ENCODE assay signal across 38 cellular contexts in genomic region chr13:26034018-26034417, GRCh38. TPM values are rescaled to one million over a fixed set of nuclear protein-coding genes. Genes with fewer than 3 reads are reported as not detected.
"Had no signal": no experiment of that assay in that cellular context is flagged by ENCODE, and none has a peak within 500 bp of the region (broad histone marks: within the 10 kb centered on the region; RNA-seq: fewer than 3 reads in every experiment).

No MANE protein-coding gene starts in this region.

- H3K27me3 ChIP-seq: ascending aorta, body of pancreas, brain microvascular endothelial cell, breast epithelium, cardiac muscle cell had no signal

- H3K9me3 ChIP-seq: adrenal gland, ascending aorta, body of pancreas, breast epithelium had no signal

- H3K4me1 Mint-ChIP-seq: activated naive CD4-positive, alpha-beta T cell treated with anti-CD3 and anti-CD28 coated beads, Interleukin-2, amount 10 ng/mL, durations not matched to agents 7 days and 5 days; activated naive CD4-positive, alpha-beta T cell treated with anti-CD3 and anti-CD28 coated beads, Interleukin-2, amount 50 U/mL, for 24 hours; activated naive CD8-positive, alpha-beta T cell treated with anti-CD3 and anti-CD28 coated beads for 36 hours; activated naive CD8-positive, alpha-beta T cell treated with anti-CD3 and anti-CD28 coated beads, Interleukin-2, amount 10 ng/mL, durations not matched to agents 7 days and 5 days; activated naive CD8-positive, alpha-beta T cell treated with anti-CD3 and anti-CD28 coated beads, Interleukin-2, amount 50 U/mL, for 24 hours; activated T-helper 17 cell treated with anti-CD3 and anti-CD28 coated beads, Interleukin-2, amount 50 U/mL, for 72 hours; central memory CD8-positive, alpha-beta T cell had no signal

- H3K4me3 Mint-ChIP-seq: activated naive CD4-positive, alpha-beta T cell treated with anti-CD3 and anti-CD28 coated beads for 36 hours; activated naive CD4-positive, alpha-beta T cell treated with anti-CD3 and anti-CD28 coated beads, Interleukin-2, amount 10 ng/mL, durations not matched to agents 7 days and 5 days; activated naive CD4-positive, alpha-beta T cell treated with anti-CD3 and anti-CD28 coated beads, Interleukin-2, amount 50 U/mL, for 24 hours; activated naive CD8-positive, alpha-beta T cell; activated naive CD8-positive, alpha-beta T cell treated with anti-CD3 and anti-CD28 coated beads for 36 hours; activated naive CD8-positive, alpha-beta T cell treated with anti-CD3 and anti-CD28 coated beads, Interleukin-2, amount 10 ng/mL, durations not matched to agents 7 days and 5 days; activated naive CD8-positive, alpha-beta T cell treated with anti-CD3 and anti-CD28 coated beads, Interleukin-2, amount 50 U/mL, for 24 hours; activated T-cell treated with anti-CD3 and anti-CD28 coated beads, Interleukin-2, amount 50 U/mL, for 24 hours; activated T-cell treated with anti-CD3 and anti-CD28 coated beads, Interleukin-2, amount 50 U/mL, for 4 hours; activated T-cell treated with anti-CD3 and anti-CD28 coated beads, Interleukin-2, amount 50 U/mL, for 72 hours; activated T-helper 1 cell treated with anti-CD3 and anti-CD28 coated beads, Interleukin-12 subunit alpha, Interleukin-12 subunit beta, Interleukin-2, Interleukin-4 antibody, amounts not matched to agents 30 ng/mL and 10 ng/mL and 1 ng/mL, durations not matched to agents 14 hours and 24 hours and 36 hours; activated T-helper 17 cell treated with anti-CD3 and anti-CD28 coated beads, Interleukin-2, amount 50 U/mL, for 72 hours; brain; central memory CD8-positive, alpha-beta T cell had no signal

- H3K9me3 Mint-ChIP-seq: activated naive CD8-positive, alpha-beta T cell treated with anti-CD3 and anti-CD28 coated beads for 36 hours; activated T-helper 17 cell treated with anti-CD3 and anti-CD28 coated beads, Interleukin-2, amount 50 U/mL, for 72 hours had no signal

- H3K36me3 Mint-ChIP-seq: activated naive CD4-positive, alpha-beta T cell treated with anti-CD3 and anti-CD28 coated beads, Interleukin-2, amount 10 ng/mL, durations not matched to agents 7 days and 5 days; activated naive CD4-positive, alpha-beta T cell treated with anti-CD3 and anti-CD28 coated beads, Interleukin-2, amount 50 U/mL, for 24 hours; activated naive CD8-positive, alpha-beta T cell treated with anti-CD3 and anti-CD28 coated beads for 36 hours; activated naive CD8-positive, alpha-beta T cell treated with anti-CD3 and anti-CD28 coated beads, Interleukin-2, amount 10 ng/mL, durations not matched to agents 7 days and 5 days; brain had no signal

- ATAC-seq: activated naive CD4-positive, alpha-beta T cell treated with anti-CD3 and anti-CD28 coated beads, Interleukin-2, amount 50 U/mL, for 72 hours; activated naive CD8-positive, alpha-beta T cell treated with anti-CD3 and anti-CD28 coated beads, Interleukin-2, amount 50 U/mL, for 24 hours; activated T-cell treated with anti-CD3 and anti-CD28 coated beads, Interleukin-2, amount 50 U/mL, for 4 hours; activated T-cell treated with anti-CD3 and anti-CD28 coated beads, Interleukin-2, amount 50 U/mL, for 72 hours; activated T-helper 17 cell treated with anti-CD3 and anti-CD28 coated beads, Interleukin-2, amount 50 U/mL, for 72 hours; body of pancreas had no signal

- H3K27me3 Mint-ChIP-seq: activated naive CD4-positive, alpha-beta T cell treated with anti-CD3 and anti-CD28 coated beads, Interleukin-2, amount 10 ng/mL, durations not matched to agents 7 days and 5 days; activated naive CD4-positive, alpha-beta T cell treated with anti-CD3 and anti-CD28 coated beads, Interleukin-2, amount 50 U/mL, for 24 hours; activated naive CD8-positive, alpha-beta T cell treated with anti-CD3 and anti-CD28 coated beads for 36 hours; activated T-cell treated with anti-CD3 and anti-CD28 coated beads, Interleukin-2, amount 50 U/mL, for 24 hours had no signal

- H3K27ac ChIP-seq: adrenal gland, ascending aorta, body of pancreas, brain microvascular endothelial cell, breast epithelium, cardiac muscle cell had no signal

- DNase-seq: activated effector memory CD4-positive, alpha-beta T cell treated with anti-CD3 and anti-CD28 coated beads, Interleukin-2, amount 50 U/mL, for 16 hours; activated effector memory CD4-positive, alpha-beta T cell treated with Interleukin-2 at 50 U/mL for 16 hours; activated gamma-delta T cell; activated gamma-delta T cell treated with Interleukin-2 at 50 U/mL for 16 hours; activated naive CD4-positive, alpha-beta T cell; activated naive CD4-positive, alpha-beta T cell treated with anti-CD3 and anti-CD28 coated beads for 36 hours; activated naive CD4-positive, alpha-beta T cell treated with anti-CD3 and anti-CD28 coated beads, Interleukin-2, amount 10 ng/mL, durations not matched to agents 7 days and 5 days; activated naive CD4-positive, alpha-beta T cell treated with anti-CD3 and anti-CD28 coated beads, Interleukin-2, amount 50 U/mL, for 16 hours; activated naive CD4-positive, alpha-beta T cell treated with Interleukin-2 at 50 U/mL for 16 hours; activated naive CD8-positive, alpha-beta T cell treated with anti-CD3 and anti-CD28 coated beads for 36 hours; activated naive CD8-positive, alpha-beta T cell treated with anti-CD3 and anti-CD28 coated beads, Interleukin-2, amount 10 ng/mL, durations not matched to agents 7 days and 5 days; activated naive CD8-positive, alpha-beta T cell treated with anti-CD3 and anti-CD28 coated beads, Interleukin-2, amount 50 U/mL, for 24 hours; activated T-cell treated with anti-CD3 and anti-CD28 coated beads, Interleukin-2, amount 50 U/mL, for 1 hour; activated T-cell treated with anti-CD3 and anti-CD28 coated beads, Interleukin-2, amount 50 U/mL, for 24 hours; activated T-cell treated with anti-CD3 and anti-CD28 coated beads, Interleukin-2, amount 50 U/mL, for 4 hours; activated T-cell treated with anti-CD3 and anti-CD28 coated beads, Interleukin-2, amount 50 U/mL, for 48 hours; activated T-cell treated with anti-CD3 and anti-CD28 coated beads, Interleukin-2, amount 50 U/mL, for 72 hours; adrenal gland; amniotic stem cell; amygdala; anterior cingulate cortex; aorta; body of pancreas; brain microvascular endothelial cell; caudate nucleus; central memory CD4-positive, alpha-beta T cell; cerebellar nuclear complex had no signal

- H3K4me1 ChIP-seq: adrenal gland, ascending aorta, body of pancreas, breast epithelium had no signal

- H3K36me3 ChIP-seq: adrenal gland, ascending aorta, brain microvascular endothelial cell, breast epithelium, cardiac muscle cell had no signal

- H3K27ac Mint-ChIP-seq: activated naive CD4-positive, alpha-beta T cell treated with anti-CD3 and anti-CD28 coated beads for 36 hours; activated naive CD4-positive, alpha-beta T cell treated with anti-CD3 and anti-CD28 coated beads, Interleukin-2, amount 10 ng/mL, durations not matched to agents 7 days and 5 days; activated naive CD4-positive, alpha-beta T cell treated with anti-CD3 and anti-CD28 coated beads, Interleukin-2, amount 50 U/mL, for 24 hours; activated naive CD4-positive, alpha-beta T cell treated with anti-CD3 and anti-CD28 coated beads, Interleukin-2, amount 50 U/mL, for 72 hours; activated naive CD8-positive, alpha-beta T cell; activated naive CD8-positive, alpha-beta T cell treated with anti-CD3 and anti-CD28 coated beads for 36 hours; activated naive CD8-positive, alpha-beta T cell treated with anti-CD3 and anti-CD28 coated beads, Interleukin-2, amount 10 ng/mL, durations not matched to agents 7 days and 5 days; activated naive CD8-positive, alpha-beta T cell treated with anti-CD3 and anti-CD28 coated beads, Interleukin-2, amount 50 U/mL, for 24 hours; activated T-cell treated with anti-CD3 and anti-CD28 coated beads, Interleukin-2, amount 50 U/mL, for 24 hours; activated T-cell treated with anti-CD3 and anti-CD28 coated beads, Interleukin-2, amount 50 U/mL, for 72 hours; activated T-helper 1 cell treated with anti-CD3 and anti-CD28 coated beads, Interleukin-12 subunit alpha, Interleukin-12 subunit beta, Interleukin-2, Interleukin-4 antibody, amounts not matched to agents 30 ng/mL and 10 ng/mL and 1 ng/mL, durations not matched to agents 14 hours and 24 hours and 36 hours; activated T-helper 17 cell treated with anti-CD3 and anti-CD28 coated beads, Interleukin-2, amount 50 U/mL, for 72 hours; activated T-helper 2 cell treated with anti-CD3 and anti-CD28 coated beads, Interferon-gamma antibody, Interleukin-2, Interleukin-4, amounts not matched to agents 10 μg/mL and 5 μg/mL and 100 μg/mL, durations not matched to agents 14 hours and 24 hours and 36 hours had no signal

- H3K4me3 ChIP-seq: adrenal gland, ascending aorta, body of pancreas, breast epithelium, cardiac muscle cell had no signal

RNA-seq across cellular contexts. Expression of gene SHISA2, which starts 17.8 kb away (rescaled TPM):
- total RNA-seq: ascending aorta had no signal
